ENCODE assay signal across 12 cellular contexts in the genomic region with DNA sequence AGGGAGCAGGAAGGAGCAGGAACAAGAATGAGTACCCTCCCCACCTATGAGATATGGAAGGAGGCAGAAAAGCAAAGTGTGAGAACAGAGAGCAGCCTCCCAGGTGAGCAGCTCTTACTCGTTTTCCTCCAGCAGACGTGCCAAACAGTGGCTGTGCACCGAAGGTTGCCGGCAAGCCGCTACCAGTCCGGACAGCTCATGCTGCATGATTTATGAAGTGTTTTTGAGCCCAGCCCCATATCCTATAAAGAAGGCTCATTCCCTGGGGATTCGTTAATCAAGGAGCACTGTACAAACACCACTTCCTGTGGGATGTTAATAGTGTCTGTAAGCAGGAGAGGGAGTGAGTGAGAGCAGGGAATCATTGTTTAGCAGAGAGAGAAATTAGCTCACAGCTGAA.
DNase-seq lines count a peak whose midpoint lies in the region; ATAC-seq, FAIRE-seq and TF ChIP-seq lines count a peak whose summit lies in the region.
"Had no signal": no experiment of that assay in that cellular context is flagged by ENCODE, and none has a peak within 500 bp of the region (broad histone marks: within the 10 kb centered on the region; RNA-seq: fewer than 3 reads in every experiment).

No MANE protein-coding gene starts in this region.

- no peak overlapping the region for H3K23ac ChIP-seq in trophoblast cell (ENCODE audit: low read length)

- H3K27me3 ChIP-seq in HepG2 (ENCODE audit: control insufficient read depth in 1 of 2, insufficient read depth in 2 of 2, low read length in 2 of 2) (peaks cover 0 to 4% of the 10 kb centered on the region in 2 experiments; a peak in 1 of 5 replicates), trophoblast cell (ENCODE audit: insufficient read depth, low read length) (no peaks in the 10 kb centered on the region)

- in situ Hi-C loops in HepG2 (cut with HindIII; ENCODE audit: extremely low pct_ligation_motif_present, low pct_unique_long_range_greater_than_20kb), result no loop called here

- no peak for TF ChIP-seq RAD21 in HepG2 (CRISPR knock-in tag; IDR thresholded peaks at IDR 0.05)

- no peak overlapping the region for H2AK5ac ChIP-seq in trophoblast cell (ENCODE audit: low read length)

- H3K4me1 ChIP-seq in HepG2 (ENCODE audit: insufficient read depth, low read length) (no peaks in the 10 kb centered on the region), trophoblast cell (ENCODE audit: control insufficient read depth in 1 of 2, insufficient read depth in 2 of 2, low read length in 2 of 2) (no peaks in the 10 kb centered on the region)
- H3K4me1 ChIP-seq: Caco-2 had no signal

- H3K14ac ChIP-seq in trophoblast cell (ENCODE audit: low read length), result no peak overlapping the region

- H3K4me2 ChIP-seq in HepG2 (ENCODE audit: low read depth, low read length) (no peak overlapping the region), trophoblast cell (ENCODE audit: low read length) (no peak overlapping the region)

- H4K8ac ChIP-seq in trophoblast cell (ENCODE audit: low read depth, low read length), result no peak overlapping the region

- POLR2A ChIA-PET in HepG2 (lab: Yijun Ruan, JAX), result no interaction called here

- no peaks in the 10 kb centered on the region for H3K79me2 ChIP-seq in HepG2 (ENCODE audit: insufficient read depth, low read length)
- H3K79me2 ChIP-seq in trophoblast cell (ENCODE audit: control insufficient read depth, insufficient read depth, low read length, poor library complexity), result no peaks in the 10 kb centered on the region

- no peak overlapping the region for H2BK120ac ChIP-seq in trophoblast cell (ENCODE audit: insufficient read depth, low read length, poor library complexity)

- FAIRE-seq in HepG2 (lab: Jason Lieb, UNC), result no peak

- TF ChIP-seq EP300 in HepG2 (IDR thresholded peaks at IDR 0.05; ENCODE audit: low read depth in 2 of 2, low read length in 2 of 2), result no peak
- TF ChIP-seq EP300 in HepG2 (CRISPR knock-in tag; IDR thresholded peaks at IDR 0.05; ENCODE audit: borderline replicate concordance), result no peak

- BruUV-seq in HepG2 (replicated peaks; lab: Mats Ljungman, UMichigan), result no TSS peak

- H3K79me1 ChIP-seq in trophoblast cell (ENCODE audit: low read length), result no peaks in the 10 kb centered on the region

- no peak overlapping the region for H3K27ac ChIP-seq in HepG2 (ENCODE audit: extremely low read length, insufficient read depth, low read length)
- no peak overlapping the region for H3K27ac ChIP-seq in trophoblast cell (ENCODE audit: low read depth, low read length)

- intact Hi-C loops in HepG2 (cut with micrococcal nuclease; ENCODE audit: unreplicated experiment), result no loop called here

- no peak overlapping the region for H2BK12ac ChIP-seq in trophoblast cell (ENCODE audit: low read length)

- TF ChIP-seq CTCF in HepG2 (CRISPR knock-in tag; IDR thresholded peaks at IDR 0.05), result no peak

- H3K9ac ChIP-seq in HepG2 (ENCODE audit: insufficient read depth, low read depth, low read length) (no peak overlapping the region), trophoblast cell (ENCODE audit: low read length) (no peak overlapping the region)

- no peak overlapping the region for H4K12ac ChIP-seq in trophoblast cell (ENCODE audit: low read depth, low read length)

- no peak overlapping the region for H2AFZ ChIP-seq in HepG2 (ENCODE audit: low read length)
- H2AFZ ChIP-seq in trophoblast cell (ENCODE audit: insufficient read depth, low read length, poor library complexity), result no peak overlapping the region

- TF ChIP-seq POLR2A in HepG2 (IDR thresholded peaks at IDR 0.05; ENCODE audit: insufficient read depth in 1 of 2, low read depth in 2 of 2, low read length in 2 of 2), result no peak

- H3K9me3 ChIP-seq in HepG2 (ENCODE audit: low read length) (no peaks in the 10 kb centered on the region), trophoblast cell (ENCODE audit: insufficient read depth, low read depth, low read length) (no peaks in the 10 kb centered on the region)
- H3K9me3 ChIP-seq: Caco-2 had no signal

- H3K4me3 ChIP-seq in HepG2 (replicated peaks in 1 of 3; ENCODE audit: insufficient read depth in 1 of 3, low read depth in 2 of 3, low read length in 3 of 3) (no peak overlapping the region), trophoblast cell (ENCODE audit: low read depth, low read length) (no peak overlapping the region)

- no peak overlapping the region for H4K91ac ChIP-seq in trophoblast cell (ENCODE audit: low read depth, low read length)

- CTCF ChIA-PET in HepG2 (lab: Yijun Ruan, JAX; ENCODE audit: low intra/inter-chr PET ratio, low total read pairs), result no interaction called here

- DNase-seq in COLO829 (ENCODE audit: low spot score), result peak; percentile 51
- peak; percentile 87 for DNase-seq in NCI-H128 (lab: John Stamatoyannopoulos, UW; ENCODE audit: unreplicated experiment)
- peak; percentile 92 for DNase-seq in NCI-H82 treated with DMSO at 0.1 percent for 48 hours (lab: John Stamatoyannopoulos, UW; ENCODE audit: unreplicated experiment)
- peak; percentile 1 for DNase-seq in globus pallidus (ENCODE audit: low spot score)
- DNase-seq in HepG2 (ENCODE audit: low spot score), result no peak
- DNase-seq in mucosa of gallbladder (ENCODE audit: low spot score), result no peak
- no peak for DNase-seq in trophoblast cell
- DNase-seq: activated CD8-positive, alpha-beta memory T cell treated with anti-CD3 and anti-CD28 coated beads, Interleukin-2, amount 50 U/mL, for 4 hours; Caco-2; hippocampal formation; stimulated activated CD4-positive, alpha-beta T cell treated with anti-CD3 and anti-CD28 coated beads, Interleukin-1b, Interleukin-23, amount 100 ng/mL, for 48 hours had no signal

- 23% methylated on average over 6 of the region's 7 CpGs for WGBS in HepG2 (ENCODE audit: low lambda C conversion rate)
- no CpG with 5 or more reads among the region's 7 CpGs for WGBS in trophoblast cell (ENCODE audit: extremely low coverage, insufficient coverage, insufficient read length)

- no peak overlapping the region for H3K18ac ChIP-seq in trophoblast cell (ENCODE audit: low read length)

- no peak for ATAC-seq in HepG2
- no peak for ATAC-seq in HG03520 (IDR thresholded peaks at IDR 0.05; ENCODE audit: unreplicated experiment)

- no peak overlapping the region for H3K4ac ChIP-seq in trophoblast cell (ENCODE audit: low read depth, low read length)

- no peak overlapping the region for H2BK5ac ChIP-seq in trophoblast cell (ENCODE audit: low read depth, low read length, poor library complexity)

- H3K36me3 ChIP-seq in HepG2 (replicated peaks in 1 of 2; ENCODE audit: control insufficient read depth in 1 of 2, insufficient read depth in 2 of 2, low read length in 2 of 2) (no peaks in the 10 kb centered on the region), trophoblast cell (ENCODE audit: control insufficient read depth in 1 of 2, insufficient read depth in 2 of 2, low read length in 2 of 2) (no peaks in the 10 kb centered on the region)

- no peaks in the 10 kb centered on the region for H4K20me1 ChIP-seq in HepG2 (ENCODE audit: insufficient read depth, low read length)

TF ChIP-seq in HepG2, 621 proteins besides CTCF, POLR2A, EP300 and RAD21 (continues in another document):
- TF ChIP-seq, protein P1, sequence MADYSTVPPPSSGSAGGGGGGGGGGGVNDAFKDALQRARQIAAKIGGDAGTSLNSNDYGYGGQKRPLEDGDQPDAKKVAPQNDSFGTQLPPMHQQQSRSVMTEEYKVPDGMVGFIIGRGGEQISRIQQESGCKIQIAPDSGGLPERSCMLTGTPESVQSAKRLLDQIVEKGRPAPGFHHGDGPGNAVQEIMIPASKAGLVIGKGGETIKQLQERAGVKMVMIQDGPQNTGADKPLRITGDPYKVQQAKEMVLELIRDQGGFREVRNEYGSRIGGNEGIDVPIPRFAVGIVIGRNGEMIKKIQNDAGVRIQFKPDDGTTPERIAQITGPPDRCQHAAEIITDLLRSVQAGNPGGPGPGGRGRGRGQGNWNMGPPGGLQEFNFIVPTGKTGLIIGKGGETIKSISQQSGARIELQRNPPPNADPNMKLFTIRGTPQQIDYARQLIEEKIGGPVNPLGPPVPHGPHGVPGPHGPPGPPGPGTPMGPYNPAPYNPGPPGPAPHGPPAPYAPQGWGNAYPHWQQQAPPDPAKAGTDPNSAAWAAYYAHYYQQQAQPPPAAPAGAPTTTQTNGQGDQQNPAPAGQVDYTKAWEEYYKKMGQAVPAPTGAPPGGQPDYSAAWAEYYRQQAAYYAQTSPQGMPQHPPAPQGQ (CRISPR knock-in tag; IDR thresholded peaks at IDR 0.05; ENCODE audit: borderline replicate concordance), result no peak
- TF ChIP-seq, protein P2, sequence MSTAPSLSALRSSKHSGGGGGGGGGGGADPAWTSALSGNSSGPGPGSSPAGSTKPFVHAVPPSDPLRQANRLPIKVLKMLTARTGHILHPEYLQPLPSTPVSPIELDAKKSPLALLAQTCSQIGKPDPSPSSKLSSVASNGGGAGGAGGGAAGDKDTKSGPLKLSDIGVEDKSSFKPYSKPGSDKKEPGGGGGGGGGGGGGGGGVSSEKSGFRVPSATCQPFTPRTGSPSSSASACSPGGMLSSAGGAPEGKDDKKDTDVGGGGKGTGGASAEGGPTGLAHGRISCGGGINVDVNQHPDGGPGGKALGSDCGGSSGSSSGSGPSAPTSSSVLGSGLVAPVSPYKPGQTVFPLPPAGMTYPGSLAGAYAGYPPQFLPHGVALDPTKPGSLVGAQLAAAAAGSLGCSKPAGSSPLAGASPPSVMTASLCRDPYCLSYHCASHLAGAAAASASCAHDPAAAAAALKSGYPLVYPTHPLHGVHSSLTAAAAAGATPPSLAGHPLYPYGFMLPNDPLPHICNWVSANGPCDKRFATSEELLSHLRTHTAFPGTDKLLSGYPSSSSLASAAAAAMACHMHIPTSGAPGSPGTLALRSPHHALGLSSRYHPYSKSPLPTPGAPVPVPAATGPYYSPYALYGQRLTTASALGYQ (CRISPR knock-in tag; IDR thresholded peaks at IDR 0.05), result no peak
- TF ChIP-seq ZNF354B (CRISPR knock-in tag; IDR thresholded peaks at IDR 0.05), result no peak
- TF ChIP-seq, protein P3, sequence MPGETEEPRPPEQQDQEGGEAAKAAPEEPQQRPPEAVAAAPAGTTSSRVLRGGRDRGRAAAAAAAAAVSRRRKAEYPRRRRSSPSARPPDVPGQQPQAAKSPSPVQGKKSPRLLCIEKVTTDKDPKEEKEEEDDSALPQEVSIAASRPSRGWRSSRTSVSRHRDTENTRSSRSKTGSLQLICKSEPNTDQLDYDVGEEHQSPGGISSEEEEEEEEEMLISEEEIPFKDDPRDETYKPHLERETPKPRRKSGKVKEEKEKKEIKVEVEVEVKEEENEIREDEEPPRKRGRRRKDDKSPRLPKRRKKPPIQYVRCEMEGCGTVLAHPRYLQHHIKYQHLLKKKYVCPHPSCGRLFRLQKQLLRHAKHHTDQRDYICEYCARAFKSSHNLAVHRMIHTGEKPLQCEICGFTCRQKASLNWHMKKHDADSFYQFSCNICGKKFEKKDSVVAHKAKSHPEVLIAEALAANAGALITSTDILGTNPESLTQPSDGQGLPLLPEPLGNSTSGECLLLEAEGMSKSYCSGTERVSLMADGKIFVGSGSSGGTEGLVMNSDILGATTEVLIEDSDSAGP (CRISPR knock-in tag; IDR thresholded peaks at IDR 0.05; ENCODE audit: borderline replicate concordance), result no peak
- TF ChIP-seq, protein P4, sequence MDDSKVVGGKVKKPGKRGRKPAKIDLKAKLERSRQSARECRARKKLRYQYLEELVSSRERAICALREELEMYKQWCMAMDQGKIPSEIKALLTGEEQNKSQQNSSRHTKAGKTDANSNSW (CRISPR knock-in tag; IDR thresholded peaks at IDR 0.05; ENCODE audit: borderline replicate concordance), result no peak
- no peak for TF ChIP-seq ZNF782 (CRISPR knock-in tag; IDR thresholded peaks at IDR 0.05; ENCODE audit: borderline replicate concordance)

Comparison
In these comparisons a context has a peak if more than half of its experiments do, and no peak if none do; other contexts are left out.
1. DNase-seq: peak in COLO829 (single experiment), NCI-H128 (single experiment), NCI-H82 treated with DMSO at 0.1 percent for 48 hours (single experiment) and globus pallidus (single experiment); none in HepG2 (single experiment), mucosa of gallbladder (single experiment) and trophoblast cell (0 of 2).